17 cellular contexts compared by ENCODE assay signal in genomic region chr4:101142259-101142658, GRCh38.
DNase-seq lines count a peak whose midpoint lies in the region; ATAC-seq and TF ChIP-seq lines count a peak whose summit lies in the region.
"Had no signal": no experiment of that assay in that cellular context is flagged by ENCODE, and none has a peak within 500 bp of the region (broad histone marks: within the 10 kb centered on the region; RNA-seq: fewer than 3 reads in every experiment).

No MANE protein-coding gene starts in this region.

- H3K9me2 ChIP-seq in HCT116 (ENCODE audit: insufficient read depth) (no peaks in the 10 kb centered on the region), OCI-LY7 (ENCODE audit: insufficient read depth, low read length) (no peaks in the 10 kb centered on the region)

- H2AFZ ChIP-seq in HCT116 (ENCODE audit: low read depth, low read length, poor library complexity, severe bottlenecking), result no peak overlapping the region
- no peak overlapping the region; the same call in 1 of the 2 replicates for H2AFZ ChIP-seq in OCI-LY7 (ENCODE audit: low read length)
- H2AFZ ChIP-seq: GM23248 had no signal

- H4K20me1 ChIP-seq in HCT116 (ENCODE audit: insufficient read depth), result no peaks in the 10 kb centered on the region
- H4K20me1 ChIP-seq in OCI-LY7 (ENCODE audit: insufficient read depth, low read length), result no peaks in the 10 kb centered on the region

- H3K9me3 ChIP-seq in HCT116 (ENCODE audit: control insufficient read depth in 1 of 2, insufficient read depth in 1 of 2, low read depth in 1 of 2, low read length in 2 of 2), result no peaks in the 10 kb centered on the region
- no peaks in the 10 kb centered on the region for H3K9me3 ChIP-seq in OCI-LY7 (ENCODE audit: low read length)
- H3K9me3 ChIP-seq: BE2C had no signal

- H3K27me3 ChIP-seq in HCT116 (ENCODE audit: insufficient read depth, low read length), result no peaks in the 10 kb centered on the region
- H3K27me3 ChIP-seq: BE2C had no signal

- peak overlapping the region; percentile 58 for H3K4me2 ChIP-seq in HCT116 (ENCODE audit: low read length)
- peak overlapping the region; percentile 40; the same call in 1 of the 2 replicates for H3K4me2 ChIP-seq in OCI-LY7 (ENCODE audit: low read length)

- TF ChIP-seq RAD21 in HCT116 (IDR thresholded peaks at IDR 0.05; ENCODE audit: low read depth), result no peak

- peaks cover 92% of the 10 kb centered on the region for H3K79me2 ChIP-seq in HCT116 (ENCODE audit: insufficient read depth, low read length)
- H3K79me2 ChIP-seq in OCI-LY7 (ENCODE audit: insufficient read depth, low read depth, low read length), result no peaks in the 10 kb centered on the region

- CTCF ChIA-PET in HCT116 (lab: Charles Lee) (interaction anchor here (0.6 kb wide), 1 partner anchor 589 kb away, joined by 3 read pairs; no protein-coding TSS in a partner anchor), OCI-LY7 (lab: Charles Lee; ENCODE audit: unreplicated experiment) (interaction anchor here (0.7 kb wide), 1 partner anchor 15 kb away, joined by 3 read pairs; no protein-coding TSS in a partner anchor)

- H3K4me1 ChIP-seq in HCT116 (ENCODE audit: control insufficient read depth in 1 of 2, insufficient read depth in 2 of 2, low read length in 2 of 2) (peaks cover 89 to 97% of the 10 kb centered on the region in 2 experiments), OCI-LY7 (ENCODE audit: insufficient read depth, low read length, poor library complexity, severe bottlenecking) (peaks cover 23% of the 10 kb centered on the region)

- no peak for DNase-seq in HCT116 (ENCODE audit: low read depth, low spot score)
- DNase-seq in OCI-LY7 (ENCODE audit: low spot score), result no peak
- no peak for DNase-seq in substantia nigra (lab: John Stamatoyannopoulos, UW)
- DNase-seq in NCI-H2107 (lab: John Stamatoyannopoulos, UW), result no peak
- DNase-seq: BE2C; CD8-positive, alpha-beta memory T cell; DMS79; GM23248; HCEC 1CT; NCI-H1105 treated with DMSO at 0.1 percent for 48 hours; NCI-H1694 treated with DMSO at 0.1 percent for 48 hours; NCI-H226; NCI-H526 treated with DMSO at 0.1 percent for 48 hours; RPMI8226 had no signal

- RAD21 ChIA-PET in HCT116 (lab: Charles Lee; ENCODE audit: low non-redundant PET in 1 of 2, low total read pairs in 2 of 2, uncharacterized antibody in 2 of 2, unreplicated experiment in 2 of 2), result interaction anchor here in 1 of 2 experiments (0.6 kb wide), 1 partner anchor 25 kb away, joined by 8 read pairs; no protein-coding TSS in a partner anchor

- peak overlapping the region; percentile 51 for H3K9ac ChIP-seq in HCT116 (ENCODE audit: low read length)
- H3K9ac ChIP-seq: GM23248 had no signal

- peak overlapping the region; percentile 98 for H3K27ac ChIP-seq in HCT116 (ENCODE audit: low read depth, low read length)
- no peak overlapping the region for H3K27ac ChIP-seq in OCI-LY7 (ENCODE audit: low read depth, low read length, poor library complexity, severe bottlenecking)
- H3K27ac ChIP-seq in substantia nigra (ENCODE audit: low read depth, low read length, poor library complexity, severe bottlenecking), result no peak overlapping the region
- H3K27ac ChIP-seq: GM23248 had no signal

- intact Hi-C loops in HCT116 (cut with micrococcal nuclease) (no loop called here), OCI-LY7 (cut with micrococcal nuclease; ENCODE audit: unreplicated experiment) (no loop called here)

- POLR2A ChIA-PET in HCT116 (lab: Charles Lee), result interaction anchor here (0.7 to 2.7 kb wide), 4 partner anchors 13 to 38 kb away, joined by 3 to 17 read pairs (median 6); no protein-coding TSS in a partner anchor
- POLR2A ChIA-PET in OCI-LY7 (lab: Charles Lee), result interaction anchor here (0.6 kb wide), 1 partner anchor 25 kb away, joined by 3 read pairs; no protein-coding TSS in a partner anchor

- no peak for TF ChIP-seq CTCF in HCT116 (IDR thresholded peaks at IDR 0.05 in 2 of 3, conservative IDR thresholded peaks at IDR 0.05 in 1 of 3; ENCODE audit: borderline replicate concordance in 1 of 3, insufficient read depth in 1 of 3, low read depth in 2 of 3, low read length in 2 of 3)
- no peak for TF ChIP-seq CTCF in OCI-LY7 (conservative IDR thresholded peaks at IDR 0.05; ENCODE audit: low read length)

- H3K36me3 ChIP-seq in HCT116 (ENCODE audit: control insufficient read depth in 1 of 2, insufficient read depth in 2 of 2, low read length in 2 of 2) (no peaks in the 10 kb centered on the region), OCI-LY7 (ENCODE audit: insufficient read depth, low read length) (no peaks in the 10 kb centered on the region)
- H3K36me3 ChIP-seq: BE2C had no signal

- TF ChIP-seq POLR2A in HCT116 (IDR thresholded peaks at IDR 0.05; ENCODE audit: borderline replicate concordance, extremely low read depth, insufficient read depth, insufficient read length), result no peak

- no TSS peak for BruUV-seq in HCT116 (replicated peaks; lab: Mats Ljungman, UMichigan)
- no TSS peak for BruUV-seq in OCI-LY7 (replicated peaks; lab: Mats Ljungman, UMichigan)

- peak; percentile 57 for ATAC-seq in GM18502 (IDR thresholded peaks at IDR 0.05; ENCODE audit: poor library complexity, unreplicated experiment)
- no peak; the same call in 1 of the 2 replicates for ATAC-seq in HCT116
- no peak for ATAC-seq in HG03159 (IDR thresholded peaks at IDR 0.05; ENCODE audit: unreplicated experiment)
- ATAC-seq in HG03039 (IDR thresholded peaks at IDR 0.05; ENCODE audit: unreplicated experiment), result no peak

- no peak overlapping the region for H3K4me3 ChIP-seq in HCT116 (replicated peaks in 1 of 2; ENCODE audit: low read depth in 1 of 2, low read length in 2 of 2)
- H3K4me3 ChIP-seq in OCI-LY7 (ENCODE audit: low read depth, low read length, poor library complexity, severe bottlenecking), result no peak overlapping the region
- H3K4me3 ChIP-seq: GM23248 had no signal

TF ChIP-seq in HCT116, 20 proteins besides CTCF, POLR2A, EP300 and RAD21 (continues in another document):
- TF ChIP-seq YY1 (IDR thresholded peaks at IDR 0.05; ENCODE audit: extremely low read depth, insufficient replicate concordance, low read depth, low read length), result no peak
- no peak for TF ChIP-seq ELF1 (IDR thresholded peaks at IDR 0.05; ENCODE audit: borderline replicate concordance, low read depth)
- TF ChIP-seq JUND (IDR thresholded peaks at IDR 0.05), result no peak
- TF ChIP-seq EZH2phosphoT487 (IDR thresholded peaks at IDR 0.05; ENCODE audit: borderline replicate concordance), result no peak
- no peak for TF ChIP-seq POLR2AphosphoS5 (IDR thresholded peaks at IDR 0.05; ENCODE audit: low read depth, low read length)
- TF ChIP-seq SP1 (IDR thresholded peaks at IDR 0.05; ENCODE audit: low read depth), result no peak
- TF ChIP-seq ATF3 (IDR thresholded peaks at IDR 0.05), result no peak
- TF ChIP-seq ZFX (IDR thresholded peaks at IDR 0.05), result no peak
- TF ChIP-seq FOSL1 (IDR thresholded peaks at IDR 0.05; ENCODE audit: low read depth), result no peak
- TF ChIP-seq ZBTB33 (IDR thresholded peaks at IDR 0.05; ENCODE audit: extremely low read depth, insufficient replicate concordance, low read length), result no peak
- TF ChIP-seq ZNF274 (IDR thresholded peaks at IDR 0.05; ENCODE audit: low read depth, low read length), result no peak
- TF ChIP-seq CEBPB (IDR thresholded peaks at IDR 0.05; ENCODE audit: low read depth), result no peak
- TF ChIP-seq EZH2 (IDR thresholded peaks at IDR 0.05), result no peak
- no peak for TF ChIP-seq REST (IDR thresholded peaks at IDR 0.05; ENCODE audit: low read depth)
- TF ChIP-seq SRF (IDR thresholded peaks at IDR 0.05; ENCODE audit: low read depth), result no peak
- no peak for TF ChIP-seq SIN3A (IDR thresholded peaks at IDR 0.05; ENCODE audit: low read depth)
